ENCODE assay signal across 18 cellular contexts in the genomic region with DNA sequence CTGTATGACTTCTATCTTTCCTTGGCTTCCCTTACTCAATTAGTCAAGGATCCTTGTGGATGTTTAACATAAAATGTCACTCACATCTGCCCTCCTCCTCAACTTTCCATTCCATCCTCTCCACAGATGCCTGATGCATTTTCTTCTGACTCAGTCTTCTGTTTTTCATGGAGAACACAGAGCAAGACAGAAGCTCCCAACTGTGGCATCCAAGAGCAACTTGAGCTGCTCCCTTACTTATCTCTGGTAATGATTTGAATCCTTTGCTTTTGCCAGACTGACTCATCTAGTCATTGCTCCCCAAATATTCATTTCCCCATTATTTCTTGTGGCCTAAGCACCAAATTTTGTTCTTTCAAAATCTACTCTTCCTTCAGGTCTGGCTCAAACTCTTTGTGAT.
A peak's percentile ranks its signal among the peaks of the same experiment; 100 is the strongest.
DNase-seq lines count a peak whose midpoint lies in the region; FAIRE-seq and TF ChIP-seq lines count a peak whose summit lies in the region.
"Had no signal": no experiment of that assay in that cellular context is flagged by ENCODE, and none has a peak within 500 bp of the region (broad histone marks: within the 10 kb centered on the region; RNA-seq: fewer than 3 reads in every experiment).

No MANE protein-coding gene starts in this region.

- H3K27me3 Mint-ChIP-seq in HFFc6 (ENCODE audit: insufficient read depth) (no peaks in the 10 kb centered on the region; the same call in none of the 2 replicates), nephron (ENCODE audit: low read depth) (no peaks in the 10 kb centered on the region)
- H3K27me3 Mint-ChIP-seq: B cell; CD4-positive, alpha-beta T cell had no signal

- no peak for FAIRE-seq in HTR-8/SVneo (lab: Jason Lieb, UNC)
- FAIRE-seq: A204.1, GM12878, GM18507 had no signal

- TF ChIP-seq CTCF in HFFc6 (IDR thresholded peaks at IDR 0.05), result no peak
- no peak for TF ChIP-seq CTCF in fibroblast of mammary gland (conservative IDR thresholded peaks at IDR 0.05; ENCODE audit: control insufficient read depth, insufficient read depth, low read depth, low read length)
- no peak for TF ChIP-seq CTCF in nephron (IDR thresholded peaks at IDR 0.05; ENCODE audit: unreplicated experiment in 3 of 3)

- H3K4me3 Mint-ChIP-seq in HFFc6, result no peak overlapping the region
- no peak overlapping the region for H3K4me3 Mint-ChIP-seq in nephron
- H3K4me3 Mint-ChIP-seq: B cell; CD4-positive, alpha-beta T cell; GM23338 had no signal

- no peak overlapping the region for H3K4me3 ChIP-seq in fibroblast of mammary gland (ENCODE audit: control insufficient read depth, low read depth, low read length)
- H3K4me3 ChIP-seq: GM12878, GM23338 had no signal

- H3K27ac Mint-ChIP-seq in HFFc6 (peak overlapping the region; percentile 0; the same call in 1 of the 2 replicates), nephron (peak overlapping the region in 2 of 3 experiments; percentile 10 to 82)
- H3K27ac Mint-ChIP-seq: B cell; CD4-positive, alpha-beta T cell; GM23338 had no signal

- no peaks in the 10 kb centered on the region; the same call in 1 of the 2 replicates for H3K9me3 Mint-ChIP-seq in HFFc6
- no peaks in the 10 kb centered on the region for H3K9me3 Mint-ChIP-seq in nephron
- H3K9me3 Mint-ChIP-seq: CD4-positive, alpha-beta T cell; GM23338 had no signal

- H3K36me3 Mint-ChIP-seq in HFFc6 (ENCODE audit: low read depth) (no peaks in the 10 kb centered on the region), nephron (ENCODE audit: low read depth) (peaks cover 10% of the 10 kb centered on the region)

- DNase-seq in HFFc6, result peak; percentile 43
- DNase-seq in fibroblast of mammary gland (ENCODE audit: low read depth), result peak; percentile 11
- no peak for DNase-seq in T-helper 2 cell
- DNase-seq in NK-92 treated with Interleukin-12 subunit alpha and Interleukin-12 subunit beta, amount 100 ng/mL, for 24 hours (lab: John Stamatoyannopoulos, UW), result no peak
- DNase-seq in HTR-8/SVneo (ENCODE audit: insufficient read length, low spot score), result no peak
- no peak for DNase-seq in NCI-H2081 (lab: John Stamatoyannopoulos, UW)
- DNase-seq: C1 segment of cervical spinal cord; Calu3; CD4-positive, alpha-beta T cell; DMS 273 treated with DMSO at 0.1 percent for 48 hours; H7; IMR-90 had no signal

- H3K4me1 Mint-ChIP-seq in HFFc6 (ENCODE audit: low read depth), result peaks cover 43% of the 10 kb centered on the region; the same call in 1 of the 2 replicates
- H3K4me1 Mint-ChIP-seq in nephron, result peaks cover 46% of the 10 kb centered on the region
- H3K4me1 Mint-ChIP-seq: B cell had no signal

Comparison
In these comparisons a context has a peak if more than half of its experiments do, and no peak if none do; other contexts are left out.
1. DNase-seq: peak in HFFc6 (single experiment) and fibroblast of mammary gland (single experiment); none in T-helper 2 cell (0 of 5), NK-92 treated with Interleukin-12 subunit alpha and Interleukin-12 subunit beta, amount 100 ng/mL, for 24 hours (single experiment), HTR-8/SVneo (single experiment) and NCI-H2081 (0 of 2).